In genomic region chr2:28745225-28745624, GRCh38 we compare ENCODE assay signal across 23 cellular contexts. TPM values are rescaled to one million over a fixed set of nuclear protein-coding genes. Genes with fewer than 3 reads are reported as not detected.
A peak's percentile ranks its signal among the peaks of the same experiment; 100 is the strongest.
DNase-seq lines count a peak whose midpoint lies in the region; ATAC-seq, FAIRE-seq and TF ChIP-seq lines count a peak whose summit lies in the region.
"Had no signal": no experiment of that assay in that cellular context is flagged by ENCODE, and none has a peak within 500 bp of the region (broad histone marks: within the 10 kb centered on the region; RNA-seq: fewer than 3 reads in every experiment).

No MANE protein-coding gene starts in this region.

- intact Hi-C loops in Right ventricle myocardium inferior (cut with DNase I) = no loop called here
- intact Hi-C loops in left cardiac atrium (cut with DNase I) = no loop called here
- intact Hi-C loops in K562 (cut with micrococcal nuclease) = no loop called here
- intact Hi-C loops in left ventricle myocardium superior (cut with micrococcal nuclease) = no loop called here
- intact Hi-C loops in tibial artery (cut with DNase I; ENCODE audit: low total_unique reads) = no loop called here

- peaks cover 0 to 11% of the 10 kb centered on the region in 2 experiments; a peak in 4 of 5 replicates for H3K4me1 ChIP-seq in K562 (replicated peaks in 1 of 2; ENCODE audit: control insufficient read depth in 2 of 2, insufficient read depth in 2 of 2, low read length in 2 of 2)
- H3K4me1 ChIP-seq in tibial artery = peaks cover 0 to 65% (median 50%) of the 10 kb centered on the region in 4 donors

- 12% methylated on average over 2 of the region's 2 CpGs for whole genome bisulfite sequencing in K562 (ENCODE audit: insufficient coverage, low coverage, missing lambda C conversion rate)

- CTCF ChIA-PET in K562 (lab: Yijun Ruan, JAX; ENCODE audit: low intra/inter-chr PET ratio) = no interaction called here

- no peak for TF ChIP-seq EP300 in K562 (IDR thresholded peaks at IDR 0.05; ENCODE audit: low read length)

- H3K36me3 ChIP-seq in K562 (ENCODE audit: control insufficient read depth, insufficient read depth, low read length) (no peaks in the 10 kb centered on the region), tibial artery (no peaks in the 10 kb centered on the region)
- H3K36me3 ChIP-seq: BLaER1, MG63 had no signal

- FAIRE-seq in K562 (lab: Jason Lieb, UNC) = no peak
- FAIRE-seq: D721Med, GM18507, H1 had no signal

- ATAC-seq in Right ventricle myocardium inferior (peak; percentile 74), left cardiac atrium (no peak), K562 (peak; percentile 33; the same call in 2 of the 3 replicates), left ventricle myocardium superior (peak; percentile 66), GM21737 (IDR thresholded peaks at IDR 0.05; ENCODE audit: unreplicated experiment) (no peak), GM19328 (IDR thresholded peaks at IDR 0.05; ENCODE audit: unreplicated experiment) (no peak)

- in situ Hi-C loops in K562 (cut with MboI) = no loop called here

- H3K9me1 ChIP-seq in K562 (ENCODE audit: control insufficient read depth, insufficient read depth, low read length) = no peaks in the 10 kb centered on the region

- H4K20me1 ChIP-seq in K562 (replicated peaks; ENCODE audit: control insufficient read depth, insufficient read depth, low read length) = no peaks in the 10 kb centered on the region
- H4K20me1 ChIP-seq: BLaER1 had no signal

- H3K9ac ChIP-seq in K562 (ENCODE audit: insufficient read depth in 1 of 2, low read depth in 2 of 2, low read length in 2 of 2) = no peak overlapping the region
- H3K9ac ChIP-seq: BLaER1 had no signal

- no peak for TF ChIP-seq POLR2A in K562 (conservative IDR thresholded peaks at IDR 0.05)

- POLR2A ChIA-PET in K562 (lab: Yijun Ruan, JAX) = interaction anchor here (0.6 kb wide), 1 partner anchor 41 kb away, joined by 5 read pairs; no protein-coding TSS in a partner anchor

- H3K27ac ChIP-seq in K562 (ENCODE audit: extremely low read depth, low read depth, low read length) = no peak overlapping the region
- peak overlapping the region; percentile 99 to 100 for H3K27ac ChIP-seq in tibial artery
- H3K27ac ChIP-seq: 22Rv1, BLaER1, SK-N-MC had no signal

- no peak for TF ChIP-seq CTCF in K562 (IDR thresholded peaks at IDR 0.05 in 2 of 3, conservative IDR thresholded peaks at IDR 0.05 in 1 of 3; ENCODE audit: insufficient read depth in 2 of 3, low read depth in 1 of 3, low read length in 3 of 3)
- no peak for TF ChIP-seq CTCF in tibial artery (IDR thresholded peaks at IDR 0.05)

- no peak for TF ChIP-seq RAD21 in K562 (CRISPR knock-in tag; conservative IDR thresholded peaks at IDR 0.05 in 1 of 2, IDR thresholded peaks at IDR 0.05 in 1 of 2)

- H3K9me3 ChIP-seq in K562 (replicated peaks; ENCODE audit: control insufficient read depth, insufficient read depth, low read depth, low read length) (no peaks in the 10 kb centered on the region), tibial artery (no peaks in the 10 kb centered on the region)
- H3K9me3 ChIP-seq: BLaER1 had no signal

- BruUV-seq in K562 (replicated peaks; lab: Mats Ljungman, UMichigan) = no TSS peak

- H2AFZ ChIP-seq in K562 (ENCODE audit: low read depth, low read length) = no peak overlapping the region

- H3K27me3 ChIP-seq in K562 (ENCODE audit: control insufficient read depth in 2 of 2, insufficient read depth in 2 of 2, low read length in 2 of 2) (no peaks in the 10 kb centered on the region), tibial artery (no peaks in the 10 kb centered on the region)
- H3K27me3 ChIP-seq: BLaER1, MG63 had no signal

- H3K79me2 ChIP-seq in K562 (ENCODE audit: control insufficient read depth, insufficient read depth, low read length) = peaks cover under 1% of the 10 kb centered on the region; the same call in 2 of the 3 replicates

- H3K4me2 ChIP-seq in K562 (ENCODE audit: insufficient read depth, low read length) = no peak overlapping the region
- H3K4me2 ChIP-seq: BLaER1 had no signal

- DNase-seq in Right ventricle myocardium inferior (ENCODE audit: missing footprints) (no peak), left cardiac atrium (no peak), K562 (ENCODE audit: extremely low read depth in 1 of 4, low spot score in 3 of 4) (no peak), left ventricle myocardium superior (no peak), tibial artery (no peak), HUDEP-2 (lab: John Stamatoyannopoulos, UW; ENCODE audit: unreplicated experiment in 76 of 76) (no peak)
- DNase-seq: ACHN, DMS53, GDM1, MG63, NCI-H1417 treated with DMSO at 0.1 percent for 48 hours, NCI-H187, NCI-H446 treated with DMSO at 0.1 percent for 48 hours, NCI-H526 treated with DMSO at 0.1 percent for 48 hours, SHP77 had no signal

- H3K4me3 ChIP-seq in K562 (no peak overlapping the region), tibial artery (no peak overlapping the region)
- H3K4me3 ChIP-seq: BLaER1, MG63, SK-N-MC had no signal

TF ChIP-seq in K562, 482 proteins besides CTCF, POLR2A, EP300 and RAD21 (continues in another document):
- TF ChIP-seq, protein P1, sequence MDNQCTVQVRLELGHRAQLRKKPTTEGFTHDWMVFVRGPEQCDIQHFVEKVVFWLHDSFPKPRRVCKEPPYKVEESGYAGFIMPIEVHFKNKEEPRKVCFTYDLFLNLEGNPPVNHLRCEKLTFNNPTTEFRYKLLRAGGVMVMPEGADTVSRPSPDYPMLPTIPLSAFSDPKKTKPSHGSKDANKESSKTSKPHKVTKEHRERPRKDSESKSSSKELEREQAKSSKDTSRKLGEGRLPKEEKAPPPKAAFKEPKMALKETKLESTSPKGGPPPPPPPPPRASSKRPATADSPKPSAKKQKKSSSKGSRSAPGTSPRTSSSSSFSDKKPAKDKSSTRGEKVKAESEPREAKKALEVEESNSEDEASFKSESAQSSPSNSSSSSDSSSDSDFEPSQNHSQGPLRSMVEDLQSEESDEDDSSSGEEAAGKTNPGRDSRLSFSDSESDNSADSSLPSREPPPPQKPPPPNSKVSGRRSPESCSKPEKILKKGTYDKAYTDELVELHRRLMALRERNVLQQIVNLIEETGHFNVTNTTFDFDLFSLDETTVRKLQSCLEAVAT (IDR thresholded peaks at IDR 0.05) = no peak
- TF ChIP-seq ZNF77 (CRISPR knock-in tag; IDR thresholded peaks at IDR 0.05) (no peak), HMG20A (CRISPR knock-in tag; conservative IDR thresholded peaks at IDR 0.05) (no peak), ZNF253 (CRISPR knock-in tag; conservative IDR thresholded peaks at IDR 0.05) (no peak), DACH1 (IDR thresholded peaks at IDR 0.05; ENCODE audit: partially characterized antibody) (no peak), POLR2B (IDR thresholded peaks at IDR 0.05; ENCODE audit: low read depth, partially characterized antibody) (no peak), MTA3 (IDR thresholded peaks at IDR 0.05; ENCODE audit: borderline replicate concordance) (no peak), RBM15 (IDR thresholded peaks at IDR 0.05; ENCODE audit: insufficient read depth, low read length) (no peak), ZNF212 (CRISPR knock-in tag; IDR thresholded peaks at IDR 0.05) (no peak), NR1H2 (CRISPR knock-in tag; IDR thresholded peaks at IDR 0.05) (no peak), HMGXB4 (CRISPR knock-in tag; IDR thresholded peaks at IDR 0.05) (no peak)

RNA-seq across cellular contexts. Expression of gene PPP1CB, which starts 6.4 kb away (rescaled TPM):
- total RNA-seq in Right ventricle myocardium inferior (397 TPM), left cardiac atrium (100 to 1,000 TPM; 260 to 326 TPM), K562 (2014; rRNA removed) (31.6 and 40.6 TPM in 2 replicates), K562 (2014; rRNA removed; fragmentation: Illumina TruSeq; extraction: Trizol) (77.4 and 95.2 TPM in 2 replicates), K562 (2015; rRNA removed; fragmentation: Illumina TruSeq; extraction: Trizol) (55.3 and 67.5 TPM in 2 replicates), K562 (2021) (113 and 118 TPM in 2 replicates), left ventricle myocardium superior (434 TPM)
- 15.2 and 51.7 TPM in 2 replicates for total RNA-seq in K562 (2011; cell fraction: chromatin; rRNA removed; ENCODE audit: low replicate concordance)
- total RNA-seq in K562 (2011; cell fraction: nucleolus; rRNA removed) = 10.0 and 11.2 TPM in 2 replicates
- 20.1 and 31.0 TPM in 2 replicates for total RNA-seq in K562 (2011; cell fraction: nucleoplasm; rRNA removed)
- polyA plus RNA-seq in K562 (2011; rRNA removed) (42.1 and 58.9 TPM in 2 replicates), K562 (2014; fragmentation: Illumina TruSeq; extraction: Trizol) (41.5 and 49.0 TPM in 2 replicates), K562 (2014; fragmentation: Nextera tagmentation; extraction: Ambion mirVana) (100 to 1,000 TPM in 1 of 2 experiments, 10 to 100 TPM in 1; 55.7 to 112 TPM), K562 (2014; rRNA removed) (25.6 and 27.0 TPM in 2 replicates)
- polyA plus RNA-seq in K562 (2011; cell fraction: cytosol; rRNA removed) = 10.3 and 23.6 TPM in 2 replicates
- polyA plus RNA-seq in K562 (2011; cell fraction: nucleus; rRNA removed) = 7.4 and 13.1 TPM in 2 replicates
- polyA plus RNA-seq in K562 (2012) = 49.8 and 54.7 TPM in 2 replicates
- polyA minus RNA-seq in K562 (2011; rRNA and poly(A)+ RNA removed) = 134 and 142 TPM in 2 replicates
- 60.7 and 63.8 TPM in 2 replicates for polyA minus RNA-seq in K562 (2011; cell fraction: cytosol; rRNA and poly(A)+ RNA removed)
- 11.8 and 27.0 TPM in 2 replicates for polyA minus RNA-seq in K562 (2011; cell fraction: nucleus; rRNA and poly(A)+ RNA removed)

Comparison
In these comparisons a context has a peak if more than half of its experiments do, and no peak if none do; other contexts are left out.
1. ATAC-seq: peak in Right ventricle myocardium inferior (single experiment), K562 (single experiment) and left ventricle myocardium superior (single experiment); none in left cardiac atrium (0 of 2), GM21737 (single experiment) and GM19328 (single experiment).